ENCODE assay signal across 25 cellular contexts in the genomic region with DNA sequence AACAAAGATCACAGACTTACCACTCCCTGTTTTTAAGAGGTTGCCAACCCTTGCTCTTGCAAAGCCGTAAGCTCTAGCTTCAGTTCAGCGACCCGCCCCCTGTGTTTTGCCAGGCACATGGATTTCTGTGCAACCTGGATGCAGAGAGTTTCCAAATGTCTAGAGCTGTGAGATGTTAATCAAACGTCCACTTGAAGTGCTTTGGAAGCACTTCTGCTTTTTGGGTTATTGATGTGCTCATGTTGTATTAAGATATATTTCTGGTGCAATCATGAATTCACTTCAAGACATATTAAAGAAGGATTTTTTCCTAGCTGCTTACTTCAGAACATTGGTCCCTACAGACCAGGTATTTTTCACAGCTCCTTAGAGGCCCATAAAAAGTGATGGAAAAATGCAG. TPM values are rescaled to one million over a fixed set of nuclear protein-coding genes. Genes with fewer than 3 reads are reported as not detected.
"Had no signal": no experiment of that assay in that cellular context is flagged by ENCODE, and none has a peak within 500 bp of the region (broad histone marks: within the 10 kb centered on the region; RNA-seq: fewer than 3 reads in every experiment).

No MANE protein-coding gene starts in this region.

- H3K27me3 ChIP-seq: ascending aorta, gastrocnemius medialis, right atrium auricular region, upper lobe of left lung had no signal

- H3K27ac ChIP-seq: ascending aorta, gastrocnemius medialis, heart left ventricle, right atrium auricular region, upper lobe of left lung, WERI-Rb-1 had no signal

- H3K36me3 Mint-ChIP-seq: activated CD4-positive, alpha-beta memory T cell treated with anti-CD3 and anti-CD28 coated beads for 36 hours; activated CD8-positive, alpha-beta memory T cell treated with anti-CD3 and anti-CD28 coated beads, Interleukin-2, amount 10 ng/mL, durations not matched to agents 7 days and 5 days; activated naive CD4-positive, alpha-beta T cell treated with anti-CD3 and anti-CD28 coated beads, Interleukin-2, amount 10 ng/mL, durations not matched to agents 7 days and 5 days; immature natural killer cell; natural killer cell treated with Interleukin-12 subunit alpha and Interleukin-12 subunit beta and Interleukin-15 and Interleukin-18, amount 100 ng/mL, for 72 hours had no signal

- H3K9me3 ChIP-seq: ascending aorta, gastrocnemius medialis, heart left ventricle, right atrium auricular region, upper lobe of left lung had no signal

- H3K36me3 ChIP-seq: ascending aorta, gastrocnemius medialis, heart left ventricle, right atrium auricular region, upper lobe of left lung, WERI-Rb-1 had no signal

- H3K4me1 Mint-ChIP-seq: activated CD4-positive, alpha-beta T cell treated with anti-CD3 and anti-CD28 coated beads for 36 hours; activated CD8-positive, alpha-beta memory T cell treated with anti-CD3 and anti-CD28 coated beads, Interleukin-2, amount 10 ng/mL, durations not matched to agents 7 days and 5 days; activated naive CD4-positive, alpha-beta T cell treated with anti-CD3 and anti-CD28 coated beads, Interleukin-2, amount 10 ng/mL, durations not matched to agents 7 days and 5 days; immature natural killer cell had no signal

- H3K4me3 ChIP-seq: ascending aorta, gastrocnemius medialis, heart left ventricle, right atrium auricular region, upper lobe of left lung had no signal

- ATAC-seq: activated CD4-positive, alpha-beta T cell treated with anti-CD3 and anti-CD28 coated beads for 36 hours; activated CD8-positive, alpha-beta memory T cell treated with anti-CD3 and anti-CD28 coated beads, Interleukin-2, amount 10 ng/mL, durations not matched to agents 7 days and 5 days; gastrocnemius medialis; heart left ventricle; natural killer cell treated with Interleukin-12 subunit alpha and Interleukin-12 subunit beta and Interleukin-15 and Interleukin-18, amount 100 ng/mL, for 72 hours; stimulated activated naive CD8-positive, alpha-beta T cell treated with anti-CD3 and anti-CD28 coated beads, Interleukin-15, Interleukin-2, amounts not matched to agents 100 U/mL and 50 U/mL, for 24 hours had no signal

- DNase-seq: activated CD4-positive, alpha-beta memory T cell treated with anti-CD3 and anti-CD28 coated beads for 36 hours; activated CD4-positive, alpha-beta T cell treated with anti-CD3 and anti-CD28 coated beads for 36 hours; activated CD8-positive, alpha-beta memory T cell treated with anti-CD3 and anti-CD28 coated beads, Interleukin-2, amount 10 ng/mL, durations not matched to agents 7 days and 5 days; activated naive CD4-positive, alpha-beta T cell treated with anti-CD3 and anti-CD28 coated beads, Interleukin-2, amount 10 ng/mL, durations not matched to agents 7 days and 5 days; activated T-cell treated with anti-CD3 and anti-CD28 coated beads, Interleukin-2, amount 50 U/mL, for 1 hour; dermis blood vessel endothelial cell; endodermal cell; gastrocnemius medialis; heart left ventricle; immature natural killer cell; mesendoderm; nucleus accumbens; posterior cingulate gyrus; stimulated activated CD4-positive, alpha-beta T cell treated with anti-CD3 and anti-CD28 coated beads, Interleukin-4, amount 100 ng/mL, for 4 hours; stimulated activated CD8-positive, alpha-beta memory T cell treated with anti-CD3 and anti-CD28 coated beads, Interleukin-4, amount 100 ng/mL, for 48 hours; stimulated activated naive CD8-positive, alpha-beta T cell treated with anti-CD3 and anti-CD28 coated beads, Interleukin-15, Interleukin-2, amounts not matched to agents 100 U/mL and 50 U/mL, for 24 hours; upper lobe of left lung; WERI-Rb-1 had no signal

- H3K4me1 ChIP-seq: ascending aorta, gastrocnemius medialis, right atrium auricular region had no signal

- H3K9me3 Mint-ChIP-seq: activated CD4-positive, alpha-beta memory T cell treated with anti-CD3 and anti-CD28 coated beads for 36 hours; activated naive CD4-positive, alpha-beta T cell treated with anti-CD3 and anti-CD28 coated beads, Interleukin-2, amount 10 ng/mL, durations not matched to agents 7 days and 5 days; activated T-helper 2 cell treated with anti-CD3 and anti-CD28 coated beads, Interferon-gamma antibody, Interleukin-2, Interleukin-4, amounts not matched to agents 10 μg/mL and 5 μg/mL and 100 μg/mL, durations not matched to agents 14 hours and 24 hours and 36 hours; endodermal cell; natural killer cell treated with Interleukin-12 subunit alpha and Interleukin-12 subunit beta and Interleukin-15 and Interleukin-18, amount 100 ng/mL, for 72 hours; T-helper 2 cell treated with Interferon-gamma antibody and Interleukin-4, amounts not matched to agents 5 μg/mL and 100 μg/mL, for 36 hours had no signal

- H3K4me3 Mint-ChIP-seq: activated CD4-positive, alpha-beta memory T cell treated with anti-CD3 and anti-CD28 coated beads for 36 hours; activated CD4-positive, alpha-beta T cell treated with anti-CD3 and anti-CD28 coated beads for 36 hours; activated CD8-positive, alpha-beta memory T cell treated with anti-CD3 and anti-CD28 coated beads, Interleukin-2, amount 10 ng/mL, durations not matched to agents 7 days and 5 days; activated naive CD4-positive, alpha-beta T cell treated with anti-CD3 and anti-CD28 coated beads, Interleukin-2, amount 10 ng/mL, durations not matched to agents 7 days and 5 days; endodermal cell; immature natural killer cell; natural killer cell treated with Interleukin-12 subunit alpha and Interleukin-12 subunit beta and Interleukin-15 and Interleukin-18, amount 100 ng/mL, for 72 hours; T-helper 2 cell treated with Interferon-gamma antibody and Interleukin-4, amounts not matched to agents 5 μg/mL and 100 μg/mL, for 36 hours had no signal

- H3K27ac Mint-ChIP-seq: activated CD4-positive, alpha-beta memory T cell treated with anti-CD3 and anti-CD28 coated beads for 36 hours; activated CD4-positive, alpha-beta T cell treated with anti-CD3 and anti-CD28 coated beads for 36 hours; activated CD8-positive, alpha-beta memory T cell treated with anti-CD3 and anti-CD28 coated beads, Interleukin-2, amount 10 ng/mL, durations not matched to agents 7 days and 5 days; activated naive CD4-positive, alpha-beta T cell treated with anti-CD3 and anti-CD28 coated beads, Interleukin-2, amount 10 ng/mL, durations not matched to agents 7 days and 5 days; activated T-helper 2 cell treated with anti-CD3 and anti-CD28 coated beads, Interferon-gamma antibody, Interleukin-2, Interleukin-4, amounts not matched to agents 10 μg/mL and 5 μg/mL and 100 μg/mL, durations not matched to agents 14 hours and 24 hours and 36 hours; endodermal cell; immature natural killer cell; natural killer cell treated with Interleukin-12 subunit alpha and Interleukin-12 subunit beta and Interleukin-15 and Interleukin-18, amount 100 ng/mL, for 72 hours; T-helper 2 cell treated with Interferon-gamma antibody and Interleukin-4, amounts not matched to agents 5 μg/mL and 100 μg/mL, for 36 hours had no signal

RNA-seq across cellular contexts. Expression of a gene that starts 59.6 kb away (rescaled TPM):
- total RNA-seq: activated CD4-positive, alpha-beta memory T cell treated with anti-CD3 and anti-CD28 coated beads for 36 hours; activated CD4-positive, alpha-beta T cell treated with anti-CD3 and anti-CD28 coated beads for 36 hours; activated CD8-positive, alpha-beta memory T cell treated with anti-CD3 and anti-CD28 coated beads, Interleukin-2, amount 10 ng/mL, durations not matched to agents 7 days and 5 days; activated T-helper 2 cell treated with anti-CD3 and anti-CD28 coated beads, Interferon-gamma antibody, Interleukin-2, Interleukin-4, amounts not matched to agents 10 μg/mL and 5 μg/mL and 100 μg/mL, durations not matched to agents 14 hours and 24 hours and 36 hours; ascending aorta; bronchial epithelial cell; dermis blood vessel endothelial cell; endodermal cell; epithelial cell of proximal tubule; natural killer cell treated with Interleukin-12 subunit alpha and Interleukin-12 subunit beta and Interleukin-15 and Interleukin-18, amount 100 ng/mL, for 72 hours had no signal
- polyA plus RNA-seq: immature natural killer cell had no signal
